In the genomic region with DNA sequence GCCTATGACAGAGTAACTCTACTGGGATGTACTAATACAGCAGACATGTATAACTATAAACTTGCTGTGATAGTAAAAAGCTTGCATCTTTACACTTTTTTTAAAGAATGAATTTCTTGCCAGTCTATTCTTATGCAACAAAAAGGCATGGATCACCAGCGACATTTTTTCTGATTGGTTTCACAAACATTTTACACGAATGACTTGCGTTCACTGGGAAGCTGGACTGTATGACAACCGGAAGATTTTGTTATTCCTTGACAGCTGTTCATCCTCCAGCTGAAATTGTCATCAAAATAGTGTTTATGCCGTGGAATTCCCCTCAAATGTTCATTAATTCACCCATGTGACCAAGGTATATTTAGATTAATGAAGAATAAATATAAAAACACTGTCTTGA, we compare ENCODE assay signal across 22 cellular contexts.
"Had no signal": no experiment of that assay in that cellular context is flagged by ENCODE, and none has a peak within 500 bp of the region (broad histone marks: within the 10 kb centered on the region; RNA-seq: fewer than 3 reads in every experiment).

No MANE protein-coding gene starts in this region.

- DNase-seq: heart left ventricle; hypothalamus; immature natural killer cell; kidney; left colon; left lung; lower lobe of right lung; mammary epithelial cell; mesenchymal stem cell; naive thymus-derived CD4-positive, alpha-beta T cell; ovary; right cardiac atrium; stimulated activated CD4-positive, alpha-beta T cell treated with anti-CD3 and anti-CD28 coated beads, Interleukin-1b, Interleukin-23, amount 100 ng/mL, for 48 hours; stimulated activated CD4-positive, alpha-beta T cell treated with anti-CD3 and anti-CD28 coated beads, Interleukin-2, amount 100 ng/mL, for 48 hours; stimulated activated CD4-positive, alpha-beta T cell treated with anti-CD3 and anti-CD28 coated beads, Interleukin-4, amount 100 ng/mL, for 4 hours; stimulated activated CD8-positive, alpha-beta memory T cell treated with anti-CD3 and anti-CD28 coated beads, Interleukin-4, amount 100 ng/mL, for 48 hours; stimulated activated naive CD4-positive, alpha-beta T cell treated with Interleukin-2 at 50 U/mL for 16 hours; stimulated activated naive CD8-positive, alpha-beta T cell treated with anti-CD3 and anti-CD28 coated beads, Interleukin-15, amount 100 ng/mL, for 72 hours; substantia nigra; thyroid gland; uterus had no signal

- H3K27me3 ChIP-seq: heart left ventricle, left lung, ovary, thyroid gland, uterus had no signal

- H3K9me3 ChIP-seq: left lung, lower lobe of right lung, ovary, thyroid gland, uterus had no signal

- H3K27ac ChIP-seq: heart left ventricle, left lung, lower lobe of right lung, ovary, thyroid gland, uterus had no signal

- H3K4me1 ChIP-seq: left lung, uterus had no signal

- H3K4me2 ChIP-seq: smooth muscle cell had no signal

- H3K4me3 ChIP-seq: heart left ventricle, left lung, lower lobe of right lung, ovary, smooth muscle cell, thyroid gland, uterus had no signal

- H3K36me3 ChIP-seq: heart left ventricle, left lung, lower lobe of right lung, ovary, thyroid gland, uterus had no signal
